Comparison of ENCODE assay signal across 28 cellular contexts in the genomic region with DNA sequence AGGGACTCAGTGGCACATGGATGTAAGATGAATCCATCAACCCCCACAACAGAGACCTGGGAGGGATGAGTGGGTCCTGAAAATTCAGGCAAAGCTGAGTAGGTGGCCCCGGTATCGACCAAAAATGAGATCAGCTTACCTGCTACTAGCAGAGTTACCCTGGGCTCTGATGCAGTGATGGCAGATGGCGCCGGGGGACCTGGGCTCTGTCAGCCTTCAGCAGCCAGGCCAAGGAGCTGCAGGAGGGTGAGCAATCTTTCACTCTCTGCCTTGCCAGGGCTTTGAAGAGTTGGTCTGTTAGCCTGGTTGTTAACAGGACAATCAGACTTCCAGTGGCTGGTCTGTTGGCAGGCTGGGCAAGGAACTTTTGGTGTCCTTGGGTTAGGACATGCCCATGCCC.
"Had no signal": no experiment of that assay in that cellular context is flagged by ENCODE, and none has a peak within 500 bp of the region (broad histone marks: within the 10 kb centered on the region; RNA-seq: fewer than 3 reads in every experiment).

No MANE protein-coding gene starts in this region.

- H3K4me1 ChIP-seq: colonic mucosa, esophagus muscularis mucosa, esophagus squamous epithelium, foreskin keratinocyte, gastrocnemius medialis, gastroesophageal sphincter, heart left ventricle, heart right ventricle had no signal

- DNase-seq: colonic mucosa; cortex of kidney; dermis blood vessel endothelial cell; dorsolateral prefrontal cortex; effector CD4-positive, alpha-beta T cell; effector CD8-positive, alpha-beta T cell; effector memory CD8-positive, alpha-beta T cell; endodermal cell; erythroblast; esophagus squamous epithelium; foreskin fibroblast; foreskin keratinocyte; foreskin melanocyte; gastrocnemius medialis; glutamatergic neuron; head of caudate nucleus; heart left ventricle; heart right ventricle had no signal

- H3K4me3 ChIP-seq: colonic mucosa, coronary artery, dorsolateral prefrontal cortex, esophagus muscularis mucosa, esophagus squamous epithelium, gastrocnemius medialis, gastroesophageal sphincter, heart left ventricle, heart right ventricle had no signal

- FAIRE-seq: colon, endometrium, endothelial cell of umbilical vein, frontal cortex had no signal

- H3K9me3 Mint-ChIP-seq: endodermal cell had no signal

- H3K27ac ChIP-seq: colonic mucosa, coronary artery, dorsolateral prefrontal cortex, epithelial cell of prostate, esophagus muscularis mucosa, esophagus squamous epithelium, foreskin keratinocyte, gastrocnemius medialis, gastroesophageal sphincter, heart left ventricle, heart right ventricle had no signal

- H3K9me3 ChIP-seq: colonic mucosa, esophagus muscularis mucosa, gastrocnemius medialis, gastroesophageal sphincter, heart left ventricle, heart right ventricle had no signal

- ATAC-seq: effector memory CD8-positive, alpha-beta T cell; esophagus mucosa; foreskin keratinocyte; gastrocnemius medialis; gastroesophageal sphincter; heart left ventricle; heart right ventricle had no signal

- H3K36me3 ChIP-seq: colonic mucosa, esophagus muscularis mucosa, esophagus squamous epithelium, gastrocnemius medialis, gastroesophageal sphincter, heart left ventricle, heart right ventricle had no signal

- H3K27me3 ChIP-seq: colonic mucosa, dorsolateral prefrontal cortex, esophagus muscularis mucosa, esophagus squamous epithelium, foreskin keratinocyte, gastrocnemius medialis, gastroesophageal sphincter, heart left ventricle, heart right ventricle had no signal

- H3K4me1 Mint-ChIP-seq: endodermal cell had no signal

- H3K27me3 Mint-ChIP-seq: dendritic cell treated with granulocyte-macrophage colony-stimulating factor and Interleukin-4, amounts not matched to agents 40 ng/mL and 50 ng/mL, for 4 days; effector memory CD8-positive, alpha-beta T cell had no signal

- H3K27ac Mint-ChIP-seq: dendritic cell treated with granulocyte-macrophage colony-stimulating factor and Interleukin-4, amounts not matched to agents 40 ng/mL and 50 ng/mL, for 4 days; effector memory CD8-positive, alpha-beta T cell; endodermal cell had no signal

- H3K4me3 Mint-ChIP-seq: dendritic cell treated with granulocyte-macrophage colony-stimulating factor and Interleukin-4, amounts not matched to agents 40 ng/mL and 50 ng/mL, for 4 days; effector memory CD8-positive, alpha-beta T cell; endodermal cell had no signal
